Comparison of ENCODE assay signal across 1 cellular context in genomic region chr7:44257618-44258422, GRCh38.
TF ChIP-seq lines count a peak whose summit lies in the region.

No MANE protein-coding gene starts in this region.

TF ChIP-seq in GM23338, 12 proteins besides CTCF, POLR2A, EP300 and RAD21 (continued from another document):
- TF ChIP-seq REST (IDR thresholded peaks at IDR 0.05; ENCODE audit: unreplicated experiment), result no peak
- no peak for TF ChIP-seq CREB1 (CRISPR knock-in tag; IDR thresholded peaks at IDR 0.05; ENCODE audit: low read depth)
- no peak for TF ChIP-seq STAT1 (IDR thresholded peaks at IDR 0.05; ENCODE audit: unreplicated experiment)
- no peak for TF ChIP-seq ETS1 (IDR thresholded peaks at IDR 0.05)
- TF ChIP-seq POLR2AphosphoS5 (IDR thresholded peaks at IDR 0.05; ENCODE audit: low read depth), result no peak
- no peak for TF ChIP-seq JUNB (IDR thresholded peaks at IDR 0.05; ENCODE audit: unreplicated experiment)
- no peak for TF ChIP-seq ZNF331 (CRISPR knock-in tag; IDR thresholded peaks at IDR 0.05; ENCODE audit: low read depth)
- no peak for TF ChIP-seq EZH2phosphoT487 (IDR thresholded peaks at IDR 0.05; ENCODE audit: unreplicated experiment)
